ENCODE assay signal across 1 cellular context in genomic region chr6:45432944-45433343, GRCh38.
TF ChIP-seq lines count a peak whose summit lies in the region.

No MANE protein-coding gene starts in this region.

TF ChIP-seq in K562, 482 proteins besides CTCF, POLR2A, EP300 and RAD21 (continued from another document and continues in another):
- no peak for TF ChIP-seq ZBTB33 (CRISPR knock-in tag; IDR thresholded peaks at IDR 0.05)
- TF ChIP-seq E2F6 (IDR thresholded peaks at IDR 0.05; ENCODE audit: borderline replicate concordance in 1 of 2, extremely low read depth in 1 of 2, insufficient read depth in 1 of 2, insufficient read length in 1 of 2, low read depth in 1 of 2, low read length in 1 of 2, poor library complexity in 1 of 2, severe bottlenecking in 1 of 2) = no peak
- TF ChIP-seq SAFB (IDR thresholded peaks at IDR 0.05; ENCODE audit: borderline replicate concordance, low read depth, low read length) = no peak
- TF ChIP-seq YY1 (IDR thresholded peaks at IDR 0.05; ENCODE audit: borderline replicate concordance in 1 of 3, control insufficient read depth in 1 of 3, extremely low read depth in 1 of 3, insufficient read depth in 3 of 3, insufficient read length in 1 of 3, insufficient replicate concordance in 2 of 3, low read depth in 1 of 3, low read length in 2 of 3) = no peak
- TF ChIP-seq ZMIZ1 (IDR thresholded peaks at IDR 0.05; ENCODE audit: low read depth in 2 of 2, low read length in 2 of 2) = no peak
- peak; percentile 44; the same call in 1 of the 2 replicates for TF ChIP-seq FOSL1 (tag; conservative IDR thresholded peaks at IDR 0.05)
- TF ChIP-seq ZNF384 (IDR thresholded peaks at IDR 0.05; ENCODE audit: low read depth, low read length) = peak; percentile 6; the same call in 1 of the 2 replicates
- TF ChIP-seq ZBTB2 (IDR thresholded peaks at IDR 0.05) = no peak
- no peak for TF ChIP-seq ETV5 (CRISPR knock-in tag; IDR thresholded peaks at IDR 0.05; ENCODE audit: low read depth)
- no peak for TF ChIP-seq RFX7 (CRISPR knock-in tag; IDR thresholded peaks at IDR 0.05)
- no peak for TF ChIP-seq NR3C1 (CRISPR knock-in tag; IDR thresholded peaks at IDR 0.05)
- TF ChIP-seq RAD51 (IDR thresholded peaks at IDR 0.05; ENCODE audit: borderline replicate concordance, low read depth) = no peak
- TF ChIP-seq PBX2 (CRISPR knock-in tag; IDR thresholded peaks at IDR 0.05; ENCODE audit: low read depth) = no peak
- TF ChIP-seq PBX2 (tag; conservative IDR thresholded peaks at IDR 0.05; ENCODE audit: low read depth) = peak; percentile 73
- 0 out of 2 replicates have a peak, but pooled peaks have one; percentile 53 for TF ChIP-seq HMBOX1 (IDR thresholded peaks at IDR 0.05)
- TF ChIP-seq POLR2H (tag; IDR thresholded peaks at IDR 0.05; ENCODE audit: low read depth) = peak; percentile 19; the same call in 1 of the 2 replicates
- TF ChIP-seq MEIS2 (IDR thresholded peaks at IDR 0.05; ENCODE audit: partially characterized antibody) = peak; percentile 75
- no peak for TF ChIP-seq FOXP4 (CRISPR knock-in tag; IDR thresholded peaks at IDR 0.05; ENCODE audit: borderline replicate concordance)
- TF ChIP-seq ZNF655 (CRISPR knock-in tag; IDR thresholded peaks at IDR 0.05) = no peak
- TF ChIP-seq NCOA6 (IDR thresholded peaks at IDR 0.05) = no peak
- no peak for TF ChIP-seq TAF15 (IDR thresholded peaks at IDR 0.05; ENCODE audit: low read depth, low read length)
- TF ChIP-seq HEY1 (CRISPR knock-in tag; IDR thresholded peaks at IDR 0.05; ENCODE audit: borderline replicate concordance) = no peak
- no peak for TF ChIP-seq POLR3A (IDR thresholded peaks at IDR 0.05; ENCODE audit: borderline replicate concordance, extremely low read depth, insufficient read depth, insufficient read length)
- TF ChIP-seq E2F8 (IDR thresholded peaks at IDR 0.05; ENCODE audit: low read depth, partially characterized antibody) = no peak
- no peak for TF ChIP-seq GTF2F1 (IDR thresholded peaks at IDR 0.05; ENCODE audit: low read depth, low read length)
- no peak for TF ChIP-seq ZNF518B (CRISPR knock-in tag; IDR thresholded peaks at IDR 0.05)
- no peak for TF ChIP-seq ZNF282 (CRISPR knock-in tag; IDR thresholded peaks at IDR 0.05)
- no peak for TF ChIP-seq ELF2 (CRISPR knock-in tag; IDR thresholded peaks at IDR 0.05)
- no peak for TF ChIP-seq KAT8 (IDR thresholded peaks at IDR 0.05; ENCODE audit: low read depth)
